ENCODE assay signal across 6 cellular contexts in the genomic region with DNA sequence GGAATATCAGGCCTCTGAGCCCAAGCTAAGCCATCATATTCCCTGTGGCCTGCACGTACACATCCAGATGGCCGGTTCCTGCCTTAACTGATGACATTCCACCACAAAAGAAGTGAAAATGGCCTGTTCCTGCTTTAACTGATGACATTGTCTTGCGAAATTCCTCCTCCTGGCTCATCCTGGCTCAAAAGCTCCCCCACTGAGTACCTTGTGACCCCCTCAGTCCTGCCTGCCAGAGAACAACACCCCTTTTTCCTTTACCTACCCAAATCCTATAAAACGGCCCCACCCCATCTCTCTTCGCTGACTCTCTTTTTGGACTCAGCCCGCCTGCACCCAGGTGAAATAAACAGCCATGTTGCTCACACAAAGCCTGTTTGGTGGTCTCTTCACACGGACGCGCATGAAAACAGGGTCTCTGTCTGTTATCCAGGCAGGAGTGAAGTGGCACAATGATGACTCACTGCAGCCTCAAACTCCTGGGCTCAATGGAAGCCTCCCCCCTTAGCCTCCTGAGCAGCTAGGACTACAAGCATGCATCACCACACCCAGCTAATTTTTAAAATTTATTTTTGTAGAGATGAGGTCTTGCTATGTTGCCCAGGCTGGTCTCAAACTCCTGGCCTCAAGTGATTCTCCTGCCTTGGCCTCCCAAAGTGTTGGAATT. TPM values are rescaled to one million over a fixed set of nuclear protein-coding genes. Genes with fewer than 3 reads are reported as not detected.
"Had no signal": no experiment of that assay in that cellular context is flagged by ENCODE, and none has a peak within 500 bp of the region (broad histone marks: within the 10 kb centered on the region; RNA-seq: fewer than 3 reads in every experiment).

No MANE protein-coding gene starts in this region.

RNA-seq across cellular contexts. Expression of gene SAMD3, which starts 24.8 kb away (rescaled TPM):
- total RNA-seq: LHCN-M2, NCI-H460, OCI-LY7, PC-9, SK-MEL-5 had no signal
- polyA plus RNA-seq: aorta had no signal
